In the genomic region with DNA sequence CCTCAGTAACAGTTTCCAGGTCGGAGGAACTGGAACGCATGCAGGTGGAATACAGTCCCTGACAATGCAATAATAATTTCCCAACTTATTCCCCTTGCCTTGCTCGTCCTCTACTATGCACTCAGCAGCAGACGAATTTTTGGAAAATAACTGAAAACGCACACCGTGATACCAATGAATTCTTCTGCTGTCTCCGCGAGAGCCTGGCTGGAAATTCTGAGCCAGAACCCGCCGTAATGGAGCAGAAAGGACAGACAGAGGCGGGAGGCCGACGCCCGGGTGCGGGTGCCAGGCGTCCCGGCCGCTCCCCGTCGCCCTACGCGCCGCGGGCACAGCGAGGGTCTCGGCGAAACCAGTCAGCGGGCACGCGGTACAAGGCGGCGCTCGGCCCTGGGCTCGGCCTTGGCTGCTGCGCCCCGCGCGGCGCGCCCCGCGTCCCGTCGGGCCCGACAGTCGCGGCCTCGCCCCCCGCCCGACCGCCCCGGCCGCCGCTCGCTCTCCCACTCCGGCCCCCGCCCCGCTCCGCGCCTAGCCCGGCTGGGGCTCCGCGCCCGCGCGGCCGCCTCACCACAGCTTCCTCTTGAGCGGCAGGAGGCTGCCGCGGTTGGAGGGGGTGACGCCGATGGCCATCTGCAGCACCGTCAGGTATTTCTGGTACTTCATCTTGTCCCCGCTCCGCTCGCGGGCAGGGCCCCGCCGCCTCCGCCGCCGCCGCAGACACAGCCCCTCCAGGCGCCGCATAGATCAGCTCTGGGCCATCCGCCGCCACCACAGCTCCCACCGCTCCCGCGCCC, we compare ENCODE assay signal across 8 cellular contexts.
DNase-seq lines count a peak whose midpoint lies in the region; ATAC-seq and TF ChIP-seq lines count a peak whose summit lies in the region.

No MANE protein-coding gene starts in this region.

- H3K9ac ChIP-seq in stomach smooth muscle (ENCODE audit: low read length in 2 of 2): no peak overlapping the region

- H3K9me3 ChIP-seq in stomach smooth muscle (ENCODE audit: control insufficient read depth in 2 of 2, low read length in 2 of 2): peaks cover 0 to 3% of the 10 kb centered on the region in 2 donors

- H3K36me3 ChIP-seq in brain microvascular endothelial cell (replicated peaks): no peaks in the 10 kb centered on the region
- H3K36me3 ChIP-seq in stomach smooth muscle (ENCODE audit: control insufficient read depth in 2 of 2, insufficient read depth in 2 of 2, low read length in 2 of 2): no peaks in the 10 kb centered on the region

- peaks cover 4% of the 10 kb centered on the region for H3K4me1 ChIP-seq in stomach smooth muscle (ENCODE audit: control insufficient read depth, insufficient read depth, low read length)

- no peaks in the 10 kb centered on the region for H3K27me3 ChIP-seq in brain microvascular endothelial cell (replicated peaks)
- H3K27me3 ChIP-seq in stomach smooth muscle (ENCODE audit: control insufficient read depth in 1 of 2, insufficient read depth in 2 of 2, low read length in 2 of 2): peaks cover 2 to 16% of the 10 kb centered on the region in 2 donors

- ATAC-seq in GM18517 (IDR thresholded peaks at IDR 0.05; ENCODE audit: unreplicated experiment): no peak

- in situ Hi-C loops in brain microvascular endothelial cell (cut with HindIII; ENCODE audit: low pct_ligation_motif_present, low sequenced_read_pairs): no loop called here

- no peak for TF ChIP-seq CTCF in brain microvascular endothelial cell (IDR thresholded peaks at IDR 0.05; ENCODE audit: low read depth, low read length, missing control alignments)

- no peak overlapping the region for H3K27ac ChIP-seq in brain microvascular endothelial cell
- no peak overlapping the region for H3K27ac ChIP-seq in stomach smooth muscle (ENCODE audit: low read length)

- H3K4me3 ChIP-seq in brain microvascular endothelial cell (ENCODE audit: low read depth, low read length) (peak overlapping the region; percentile 46), stomach smooth muscle (ENCODE audit: low read length in 2 of 2) (peak overlapping the region; percentile 49 to 63)

- peak; percentile 6 for DNase-seq in NCI-H1105 treated with DMSO at 0.1 percent for 48 hours (lab: John Stamatoyannopoulos, UW)
- no peak for DNase-seq in NCI-H1105 (lab: John Stamatoyannopoulos, UW)
- DNase-seq in brain microvascular endothelial cell: no peak
- DNase-seq in iPS-NIHi7 (ENCODE audit: extremely low spot score): peak; percentile 54
- no peak for DNase-seq in mucosa of gallbladder (ENCODE audit: low spot score)
- DNase-seq in NCI-H526 treated with DMSO at 0.1 percent for 48 hours (lab: John Stamatoyannopoulos, UW): no peak

Comparison
In these comparisons a context has a peak if more than half of its experiments do, and no peak if none do; other contexts are left out.
1. DNase-seq: peak in NCI-H1105 treated with DMSO at 0.1 percent for 48 hours (single experiment) and iPS-NIHi7 (single experiment); none in NCI-H1105 (single experiment), brain microvascular endothelial cell (single experiment), mucosa of gallbladder (single experiment) and NCI-H526 treated with DMSO at 0.1 percent for 48 hours (single experiment).